Comparison of ENCODE assay signal across 1 cellular context in genomic region chr2:218387369-218388194, GRCh38.
TF ChIP-seq lines count a peak whose summit lies in the region.

No MANE protein-coding gene starts in this region.

TF ChIP-seq in HEK293, 187 proteins besides CTCF, POLR2A, EP300 and RAD21 (continued from another document):
- TF ChIP-seq, protein P1, sequence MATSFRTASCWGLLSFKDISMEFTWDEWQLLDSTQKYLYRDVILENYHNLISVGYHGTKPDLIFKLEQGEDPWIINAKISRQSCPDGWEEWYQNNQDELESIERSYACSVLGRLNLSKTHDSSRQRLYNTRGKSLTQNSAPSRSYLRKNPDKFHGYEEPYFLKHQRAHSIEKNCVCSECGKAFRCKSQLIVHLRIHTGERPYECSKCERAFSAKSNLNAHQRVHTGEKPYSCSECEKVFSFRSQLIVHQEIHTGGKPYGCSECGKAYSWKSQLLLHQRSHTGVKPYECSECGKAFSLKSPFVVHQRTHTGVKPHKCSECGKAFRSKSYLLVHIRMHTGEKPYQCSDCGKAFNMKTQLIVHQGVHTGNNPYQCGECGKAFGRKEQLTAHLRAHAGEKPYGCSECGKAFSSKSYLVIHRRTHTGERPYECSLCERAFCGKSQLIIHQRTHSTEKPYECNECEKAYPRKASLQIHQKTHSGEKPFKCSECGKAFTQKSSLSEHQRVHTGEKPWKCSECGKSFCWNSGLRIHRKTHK (tag by site-specific recombination; IDR thresholded peaks at IDR 0.05), result no peak
- TF ChIP-seq ZFHX2 (tag by site-specific recombination; conservative IDR thresholded peaks at IDR 0.05) (0 out of 2 replicates have a peak, but pooled peaks have one; percentile 13), IKZF3 (tag by site-specific recombination; IDR thresholded peaks at IDR 0.05) (peak; percentile 50; the same call in 1 of the 2 replicates), PRDM10 (tag by site-specific recombination; IDR thresholded peaks at IDR 0.05) (peak; percentile 76), ZNF600 (tag by site-specific recombination; IDR thresholded peaks at IDR 0.05) (peak; percentile 86), ZNF660 (tag by site-specific recombination; IDR thresholded peaks at IDR 0.05) (peak; percentile 81), ZNF629 (tag by site-specific recombination; IDR thresholded peaks at IDR 0.05) (peak; percentile 98), ZIC2 (tag by site-specific recombination; IDR thresholded peaks at IDR 0.05) (peak; percentile 91), KLF9 (tag by site-specific recombination; IDR thresholded peaks at IDR 0.05; ENCODE audit: low read depth) (peak; percentile 35; the same call in 1 of the 2 replicates), ZBTB21 (tag by site-specific recombination; IDR thresholded peaks at IDR 0.05) (peak; percentile 96), ZBTB7A (tag by site-specific recombination; IDR thresholded peaks at IDR 0.05; ENCODE audit: low read depth) (0 out of 2 replicates have a peak, but pooled peaks have one; percentile 41), AEBP2 (tag by site-specific recombination; IDR thresholded peaks at IDR 0.05; ENCODE audit: borderline replicate concordance) (no peak), ZNF362 (tag by site-specific recombination; IDR thresholded peaks at IDR 0.05) (peak; percentile 97)
- TF ChIP-seq, protein P2, sequence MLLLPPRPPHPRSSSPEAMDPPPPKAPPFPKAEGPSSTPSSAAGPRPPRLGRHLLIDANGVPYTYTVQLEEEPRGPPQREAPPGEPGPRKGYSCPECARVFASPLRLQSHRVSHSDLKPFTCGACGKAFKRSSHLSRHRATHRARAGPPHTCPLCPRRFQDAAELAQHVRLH (tag by site-specific recombination; IDR thresholded peaks at IDR 0.05), result no peak
- TF ChIP-seq, protein P3, sequence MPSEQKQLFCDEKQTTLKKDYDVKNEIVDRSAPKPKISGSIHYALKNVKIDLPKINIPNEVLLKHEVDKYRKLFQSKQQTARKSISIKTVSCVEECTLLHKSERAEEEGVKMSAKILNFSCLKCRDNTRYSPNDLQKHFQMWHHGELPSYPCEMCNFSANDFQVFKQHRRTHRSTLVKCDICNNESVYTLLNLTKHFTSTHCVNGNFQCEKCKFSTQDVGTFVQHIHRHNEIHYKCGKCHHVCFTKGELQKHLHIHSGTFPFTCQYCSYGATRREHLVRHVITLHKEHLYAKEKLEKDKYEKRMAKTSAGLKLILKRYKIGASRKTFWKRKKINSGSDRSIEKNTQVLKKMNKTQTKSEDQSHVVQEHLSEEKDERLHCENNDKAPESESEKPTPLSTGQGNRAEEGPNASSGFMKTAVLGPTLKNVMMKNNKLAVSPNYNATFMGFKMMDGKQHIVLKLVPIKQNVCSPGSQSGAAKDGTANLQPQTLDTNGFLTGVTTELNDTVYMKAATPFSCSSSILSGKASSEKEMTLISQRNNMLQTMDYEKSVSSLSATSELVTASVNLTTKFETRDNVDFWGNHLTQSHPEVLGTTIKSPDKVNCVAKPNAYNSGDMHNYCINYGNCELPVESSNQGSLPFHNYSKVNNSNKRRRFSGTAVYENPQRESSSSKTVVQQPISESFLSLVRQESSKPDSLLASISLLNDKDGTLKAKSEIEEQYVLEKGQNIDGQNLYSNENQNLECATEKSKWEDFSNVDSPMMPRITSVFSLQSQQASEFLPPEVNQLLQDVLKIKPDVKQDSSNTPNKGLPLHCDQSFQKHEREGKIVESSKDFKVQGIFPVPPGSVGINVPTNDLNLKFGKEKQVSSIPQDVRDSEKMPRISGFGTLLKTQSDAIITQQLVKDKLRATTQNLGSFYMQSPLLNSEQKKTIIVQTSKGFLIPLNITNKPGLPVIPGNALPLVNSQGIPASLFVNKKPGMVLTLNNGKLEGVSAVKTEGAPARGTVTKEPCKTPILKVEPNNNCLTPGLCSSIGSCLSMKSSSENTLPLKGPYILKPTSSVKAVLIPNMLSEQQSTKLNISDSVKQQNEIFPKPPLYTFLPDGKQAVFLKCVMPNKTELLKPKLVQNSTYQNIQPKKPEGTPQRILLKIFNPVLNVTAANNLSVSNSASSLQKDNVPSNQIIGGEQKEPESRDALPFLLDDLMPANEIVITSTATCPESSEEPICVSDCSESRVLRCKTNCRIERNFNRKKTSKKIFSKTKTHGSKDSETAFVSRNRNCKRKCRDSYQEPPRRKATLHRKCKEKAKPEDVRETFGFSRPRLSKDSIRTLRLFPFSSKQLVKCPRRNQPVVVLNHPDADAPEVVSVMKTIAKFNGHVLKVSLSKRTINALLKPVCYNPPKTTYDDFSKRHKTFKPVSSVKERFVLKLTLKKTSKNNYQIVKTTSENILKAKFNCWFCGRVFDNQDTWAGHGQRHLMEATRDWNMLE (tag by site-specific recombination; conservative IDR thresholded peaks at IDR 0.05; ENCODE audit: low read depth), result 0 out of 2 replicates have a peak, but pooled peaks have one; percentile 19
- TF ChIP-seq, protein P4, sequence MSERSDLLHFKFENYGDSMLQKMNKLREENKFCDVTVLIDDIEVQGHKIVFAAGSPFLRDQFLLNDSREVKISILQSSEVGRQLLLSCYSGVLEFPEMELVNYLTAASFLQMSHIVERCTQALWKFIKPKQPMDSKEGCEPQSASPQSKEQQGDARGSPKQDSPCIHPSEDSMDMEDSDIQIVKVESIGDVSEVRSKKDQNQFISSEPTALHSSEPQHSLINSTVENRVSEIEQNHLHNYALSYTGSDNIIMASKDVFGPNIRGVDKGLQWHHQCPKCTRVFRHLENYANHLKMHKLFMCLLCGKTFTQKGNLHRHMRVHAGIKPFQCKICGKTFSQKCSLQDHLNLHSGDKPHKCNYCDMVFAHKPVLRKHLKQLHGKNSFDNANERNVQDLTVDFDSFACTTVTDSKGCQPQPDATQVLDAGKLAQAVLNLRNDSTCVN (tag by site-specific recombination; optimal IDR thresholded peaks at IDR 0.05), result peak; percentile 51
